Comparison of ENCODE assay signal across 25 cellular contexts in the genomic region with DNA sequence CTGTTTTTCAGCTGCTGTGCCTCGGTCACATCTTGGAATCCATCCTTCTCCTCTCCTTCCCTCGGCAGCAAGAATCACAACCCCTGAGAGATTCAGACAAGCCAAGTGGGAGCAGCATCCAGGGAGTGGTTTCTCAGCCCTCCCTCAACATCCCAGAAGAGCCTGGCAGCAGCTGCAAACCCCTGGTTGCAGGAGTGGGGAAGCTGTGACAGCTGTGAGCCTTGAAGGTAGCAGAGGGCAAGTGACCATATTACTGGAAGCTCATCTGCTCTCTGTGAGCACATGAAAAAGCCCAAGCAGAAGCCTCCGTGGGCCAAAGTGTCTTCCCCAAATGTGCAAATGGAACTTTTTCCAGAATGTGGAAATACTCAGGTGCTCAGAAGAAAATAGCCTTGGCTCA.
"Had no signal": no experiment of that assay in that cellular context is flagged by ENCODE, and none has a peak within 500 bp of the region (broad histone marks: within the 10 kb centered on the region; RNA-seq: fewer than 3 reads in every experiment).

No MANE protein-coding gene starts in this region.

- H3K4me3 ChIP-seq: colonic mucosa, esophagus squamous epithelium, gastroesophageal sphincter, heart left ventricle, hepatocyte, lower lobe of right lung, mucosa of descending colon had no signal

- H3K9me3 ChIP-seq: colonic mucosa, esophagus squamous epithelium, gastroesophageal sphincter, heart left ventricle, lower lobe of right lung, mucosa of descending colon had no signal

- H3K36me3 Mint-ChIP-seq: immature natural killer cell, mesothelial cell of epicardium had no signal

- H3K79me2 ChIP-seq: hepatocyte had no signal

- H3K4me1 Mint-ChIP-seq: immature natural killer cell had no signal

- H3K4me3 Mint-ChIP-seq: dendritic cell treated with granulocyte-macrophage colony-stimulating factor and Interleukin-4, amounts not matched to agents 40 ng/mL and 50 ng/mL, for 4 days; effector memory CD8-positive, alpha-beta T cell; endodermal cell; immature natural killer cell; mesothelial cell of epicardium had no signal

- ATAC-seq: effector memory CD8-positive, alpha-beta T cell; esophagus mucosa; gastroesophageal sphincter; heart left ventricle; left colon; left lobe of liver; left ventricle myocardium superior; lower lobe of right lung; mucosa of descending colon had no signal

- H3K27ac Mint-ChIP-seq: dendritic cell treated with granulocyte-macrophage colony-stimulating factor and Interleukin-4, amounts not matched to agents 40 ng/mL and 50 ng/mL, for 4 days; effector memory CD8-positive, alpha-beta T cell; endodermal cell; immature natural killer cell; mesothelial cell of epicardium had no signal

- H3K9me3 Mint-ChIP-seq: dendritic cell treated with granulocyte-macrophage colony-stimulating factor and Interleukin-4, amounts not matched to agents 40 ng/mL and 50 ng/mL, for 4 days; effector memory CD8-positive, alpha-beta T cell; endodermal cell; mesothelial cell of epicardium had no signal

- H3K4me2 ChIP-seq: hepatocyte had no signal

- DNase-seq: colonic mucosa; cortex of kidney; effector CD8-positive, alpha-beta T cell; effector memory CD8-positive, alpha-beta T cell; endodermal cell; erythroblast; esophagus squamous epithelium; foreskin melanocyte; heart left ventricle; hypothalamus; immature natural killer cell; kidney; kidney glomerular epithelial cell; left colon; left ventricle myocardium superior; lower lobe of right lung; mesenchymal stem cell; mucosa of descending colon had no signal

- H3K27me3 ChIP-seq: colonic mucosa, esophagus squamous epithelium, heart left ventricle, hepatocyte had no signal

- H3K27ac ChIP-seq: colonic mucosa, epithelial cell of prostate, gastroesophageal sphincter, hepatocyte, lower lobe of right lung had no signal

- H3K36me3 ChIP-seq: colonic mucosa, esophagus squamous epithelium, gastroesophageal sphincter, heart left ventricle, lower lobe of right lung had no signal

- H3K4me1 ChIP-seq: colonic mucosa, lower lobe of right lung had no signal

- H2AFZ ChIP-seq: hepatocyte had no signal
